ENCODE assay signal across 1 cellular context in genomic region chr2:129760669-129761068, GRCh38.
TF ChIP-seq lines count a peak whose summit lies in the region.

No MANE protein-coding gene starts in this region.

TF ChIP-seq in H1, 55 proteins besides CTCF, POLR2A, EP300 and RAD21 (continued from another document):
- no peak for TF ChIP-seq ZNF274 (IDR thresholded peaks at IDR 0.05; ENCODE audit: borderline replicate concordance, extremely low read depth, low read length)
- no peak for TF ChIP-seq CREB1 (IDR thresholded peaks at IDR 0.05)
